1 cellular context compared by ENCODE assay signal in genomic region chr2:101991731-101992145, GRCh38.
TF ChIP-seq lines count a peak whose summit lies in the region.

A gene with protein sequence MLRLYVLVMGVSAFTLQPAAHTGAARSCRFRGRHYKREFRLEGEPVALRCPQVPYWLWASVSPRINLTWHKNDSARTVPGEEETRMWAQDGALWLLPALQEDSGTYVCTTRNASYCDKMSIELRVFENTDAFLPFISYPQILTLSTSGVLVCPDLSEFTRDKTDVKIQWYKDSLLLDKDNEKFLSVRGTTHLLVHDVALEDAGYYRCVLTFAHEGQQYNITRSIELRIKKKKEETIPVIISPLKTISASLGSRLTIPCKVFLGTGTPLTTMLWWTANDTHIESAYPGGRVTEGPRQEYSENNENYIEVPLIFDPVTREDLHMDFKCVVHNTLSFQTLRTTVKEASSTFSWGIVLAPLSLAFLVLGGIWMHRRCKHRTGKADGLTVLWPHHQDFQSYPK (plus strand): TSS chr2:101991960. CDS start chr2:102008576, 16,616 bp downstream.

TF ChIP-seq in GM23338, 12 proteins besides CTCF, POLR2A, EP300 and RAD21:
- TF ChIP-seq, protein P1, sequence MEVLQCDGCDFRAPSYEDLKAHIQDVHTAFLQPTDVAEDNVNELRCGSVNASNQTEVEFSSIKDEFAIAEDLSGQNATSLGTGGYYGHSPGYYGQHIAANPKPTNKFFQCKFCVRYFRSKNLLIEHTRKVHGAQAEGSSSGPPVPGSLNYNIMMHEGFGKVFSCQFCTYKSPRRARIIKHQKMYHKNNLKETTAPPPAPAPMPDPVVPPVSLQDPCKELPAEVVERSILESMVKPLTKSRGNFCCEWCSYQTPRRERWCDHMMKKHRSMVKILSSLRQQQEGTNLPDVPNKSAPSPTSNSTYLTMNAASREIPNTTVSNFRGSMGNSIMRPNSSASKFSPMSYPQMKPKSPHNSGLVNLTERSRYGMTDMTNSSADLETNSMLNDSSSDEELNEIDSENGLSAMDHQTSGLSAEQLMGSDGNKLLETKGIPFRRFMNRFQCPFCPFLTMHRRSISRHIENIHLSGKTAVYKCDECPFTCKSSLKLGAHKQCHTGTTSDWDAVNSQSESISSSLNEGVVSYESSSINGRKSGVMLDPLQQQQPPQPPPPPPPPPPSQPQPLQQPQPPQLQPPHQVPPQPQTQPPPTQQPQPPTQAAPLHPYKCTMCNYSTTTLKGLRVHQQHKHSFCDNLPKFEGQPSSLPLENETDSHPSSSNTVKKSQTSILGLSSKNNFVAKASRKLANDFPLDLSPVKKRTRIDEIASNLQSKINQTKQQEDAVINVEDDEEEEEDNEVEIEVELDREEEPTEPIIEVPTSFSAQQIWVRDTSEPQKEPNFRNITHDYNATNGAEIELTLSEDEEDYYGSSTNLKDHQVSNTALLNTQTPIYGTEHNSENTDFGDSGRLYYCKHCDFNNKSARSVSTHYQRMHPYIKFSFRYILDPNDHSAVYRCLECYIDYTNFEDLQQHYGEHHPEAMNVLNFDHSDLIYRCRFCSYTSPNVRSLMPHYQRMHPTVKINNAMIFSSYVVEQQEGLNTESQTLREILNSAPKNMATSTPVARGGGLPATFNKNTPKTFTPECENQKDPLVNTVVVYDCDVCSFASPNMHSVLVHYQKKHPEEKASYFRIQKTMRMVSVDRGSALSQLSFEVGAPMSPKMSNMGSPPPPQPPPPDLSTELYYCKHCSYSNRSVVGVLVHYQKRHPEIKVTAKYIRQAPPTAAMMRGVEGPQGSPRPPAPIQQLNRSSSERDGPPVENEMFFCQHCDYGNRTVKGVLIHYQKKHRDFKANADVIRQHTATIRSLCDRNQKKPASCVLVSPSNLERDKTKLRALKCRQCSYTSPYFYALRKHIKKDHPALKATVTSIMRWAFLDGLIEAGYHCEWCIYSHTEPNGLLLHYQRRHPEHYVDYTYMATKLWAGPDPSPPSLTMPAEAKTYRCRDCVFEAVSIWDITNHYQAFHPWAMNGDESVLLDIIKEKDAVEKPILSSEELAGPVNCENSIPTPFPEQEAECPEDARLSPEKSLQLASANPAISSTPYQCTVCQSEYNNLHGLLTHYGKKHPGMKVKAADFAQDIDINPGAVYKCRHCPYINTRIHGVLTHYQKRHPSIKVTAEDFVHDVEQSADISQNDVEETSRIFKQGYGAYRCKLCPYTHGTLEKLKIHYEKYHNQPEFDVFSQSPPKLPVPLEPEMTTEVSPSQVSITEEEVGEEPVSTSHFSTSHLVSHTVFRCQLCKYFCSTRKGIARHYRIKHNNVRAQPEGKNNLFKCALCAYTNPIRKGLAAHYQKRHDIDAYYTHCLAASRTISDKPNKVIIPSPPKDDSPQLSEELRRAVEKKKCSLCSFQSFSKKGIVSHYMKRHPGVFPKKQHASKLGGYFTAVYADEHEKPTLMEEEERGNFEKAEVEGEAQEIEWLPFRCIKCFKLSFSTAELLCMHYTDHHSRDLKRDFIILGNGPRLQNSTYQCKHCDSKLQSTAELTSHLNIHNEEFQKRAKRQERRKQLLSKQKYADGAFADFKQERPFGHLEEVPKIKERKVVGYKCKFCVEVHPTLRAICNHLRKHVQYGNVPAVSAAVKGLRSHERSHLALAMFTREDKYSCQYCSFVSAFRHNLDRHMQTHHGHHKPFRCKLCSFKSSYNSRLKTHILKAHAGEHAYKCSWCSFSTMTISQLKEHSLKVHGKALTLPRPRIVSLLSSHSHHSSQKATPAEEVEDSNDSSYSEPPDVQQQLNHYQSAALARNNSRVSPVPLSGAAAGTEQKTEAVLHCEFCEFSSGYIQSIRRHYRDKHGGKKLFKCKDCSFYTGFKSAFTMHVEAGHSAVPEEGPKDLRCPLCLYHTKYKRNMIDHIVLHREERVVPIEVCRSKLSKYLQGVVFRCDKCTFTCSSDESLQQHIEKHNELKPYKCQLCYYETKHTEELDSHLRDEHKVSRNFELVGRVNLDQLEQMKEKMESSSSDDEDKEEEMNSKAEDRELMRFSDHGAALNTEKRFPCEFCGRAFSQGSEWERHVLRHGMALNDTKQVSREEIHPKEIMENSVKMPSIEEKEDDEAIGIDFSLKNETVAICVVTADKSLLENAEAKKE (CRISPR knock-in tag; IDR thresholded peaks at IDR 0.05): no peak
- no peak for TF ChIP-seq NANOG (IDR thresholded peaks at IDR 0.05; ENCODE audit: borderline replicate concordance)
- TF ChIP-seq, protein P2, sequence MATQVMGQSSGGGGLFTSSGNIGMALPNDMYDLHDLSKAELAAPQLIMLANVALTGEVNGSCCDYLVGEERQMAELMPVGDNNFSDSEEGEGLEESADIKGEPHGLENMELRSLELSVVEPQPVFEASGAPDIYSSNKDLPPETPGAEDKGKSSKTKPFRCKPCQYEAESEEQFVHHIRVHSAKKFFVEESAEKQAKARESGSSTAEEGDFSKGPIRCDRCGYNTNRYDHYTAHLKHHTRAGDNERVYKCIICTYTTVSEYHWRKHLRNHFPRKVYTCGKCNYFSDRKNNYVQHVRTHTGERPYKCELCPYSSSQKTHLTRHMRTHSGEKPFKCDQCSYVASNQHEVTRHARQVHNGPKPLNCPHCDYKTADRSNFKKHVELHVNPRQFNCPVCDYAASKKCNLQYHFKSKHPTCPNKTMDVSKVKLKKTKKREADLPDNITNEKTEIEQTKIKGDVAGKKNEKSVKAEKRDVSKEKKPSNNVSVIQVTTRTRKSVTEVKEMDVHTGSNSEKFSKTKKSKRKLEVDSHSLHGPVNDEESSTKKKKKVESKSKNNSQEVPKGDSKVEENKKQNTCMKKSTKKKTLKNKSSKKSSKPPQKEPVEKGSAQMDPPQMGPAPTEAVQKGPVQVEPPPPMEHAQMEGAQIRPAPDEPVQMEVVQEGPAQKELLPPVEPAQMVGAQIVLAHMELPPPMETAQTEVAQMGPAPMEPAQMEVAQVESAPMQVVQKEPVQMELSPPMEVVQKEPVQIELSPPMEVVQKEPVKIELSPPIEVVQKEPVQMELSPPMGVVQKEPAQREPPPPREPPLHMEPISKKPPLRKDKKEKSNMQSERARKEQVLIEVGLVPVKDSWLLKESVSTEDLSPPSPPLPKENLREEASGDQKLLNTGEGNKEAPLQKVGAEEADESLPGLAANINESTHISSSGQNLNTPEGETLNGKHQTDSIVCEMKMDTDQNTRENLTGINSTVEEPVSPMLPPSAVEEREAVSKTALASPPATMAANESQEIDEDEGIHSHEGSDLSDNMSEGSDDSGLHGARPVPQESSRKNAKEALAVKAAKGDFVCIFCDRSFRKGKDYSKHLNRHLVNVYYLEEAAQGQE (IDR thresholded peaks at IDR 0.05; ENCODE audit: unreplicated experiment): no peak
- TF ChIP-seq JUNB (IDR thresholded peaks at IDR 0.05; ENCODE audit: unreplicated experiment): no peak
- TF ChIP-seq CREB1 (CRISPR knock-in tag; IDR thresholded peaks at IDR 0.05; ENCODE audit: low read depth): no peak
- TF ChIP-seq ZNF331 (CRISPR knock-in tag; IDR thresholded peaks at IDR 0.05; ENCODE audit: low read depth): no peak
TF ChIP-seq in GM23338: peak in this region for 0.
